Comparison of ENCODE assay signal across 8 cellular contexts in the genomic region with DNA sequence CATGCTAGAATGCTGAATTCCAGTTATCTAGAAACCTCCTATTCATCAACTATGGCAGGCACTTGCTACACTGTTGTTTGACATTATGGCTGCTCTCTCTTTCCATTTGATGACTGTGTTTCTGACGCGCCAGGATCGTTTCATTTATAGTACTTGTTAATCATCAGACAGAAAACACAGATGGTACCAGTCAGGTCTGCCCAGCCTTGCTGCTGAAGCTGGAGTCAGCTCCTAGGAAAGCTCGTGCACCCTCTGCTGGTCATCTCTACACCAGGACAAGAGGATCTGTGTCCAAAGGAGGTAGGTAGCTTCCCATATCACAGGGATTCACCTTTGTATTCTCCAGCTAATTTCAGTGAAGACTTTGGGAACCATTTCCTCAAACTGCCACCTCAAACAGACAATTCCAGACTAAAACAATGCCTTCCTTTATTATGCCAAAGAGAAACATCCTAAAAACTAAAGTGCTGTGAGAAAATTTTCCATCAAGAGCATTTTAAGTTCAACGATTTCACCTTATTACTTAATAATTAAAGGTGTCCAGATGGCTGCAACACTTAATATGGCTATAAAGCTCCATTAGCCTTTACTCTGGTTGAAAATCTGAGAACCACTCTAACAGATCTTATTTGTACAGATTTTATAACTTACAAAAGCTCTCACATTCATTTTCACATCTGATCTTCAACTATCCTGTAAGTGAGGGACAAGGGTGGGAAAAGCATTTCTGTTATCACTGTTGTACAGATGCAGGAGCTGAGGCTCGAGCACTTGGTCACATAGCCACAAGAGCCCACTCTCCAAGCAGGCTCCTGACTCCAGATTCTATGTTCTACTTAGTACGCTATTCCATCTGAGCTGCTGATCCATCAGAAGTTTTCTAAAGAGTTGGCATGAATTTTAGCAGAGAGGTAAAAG. TPM values are rescaled to one million over a fixed set of nuclear protein-coding genes. Genes with fewer than 3 reads are reported as not detected.
DNase-seq lines count a peak whose midpoint lies in the region; ATAC-seq and TF ChIP-seq lines count a peak whose summit lies in the region.

No MANE protein-coding gene starts in this region.

- H3K4me3 ChIP-seq in adipocyte (ENCODE audit: low read length) (no peak overlapping the region), heart right ventricle (no peak overlapping the region)

- WGBS in heart right ventricle, 2 donors = 31 to 34% methylated on average over 7 of the region's 7 CpGs

- H3K4me1 ChIP-seq in adipocyte (ENCODE audit: control insufficient read depth, insufficient read depth, low read length) (peaks cover 15% of the 10 kb centered on the region), heart right ventricle (peaks cover 0 to 18% (median 0%) of the 10 kb centered on the region in 9 donors)

- H3K36me3 ChIP-seq in adipocyte (ENCODE audit: control insufficient read depth, insufficient read depth, low read length, severe bottlenecking) = no peaks in the 10 kb centered on the region
- H3K36me3 ChIP-seq in heart right ventricle = no peaks in the 10 kb centered on the region

- intact Hi-C loops in heart right ventricle (cut with DNase I) = loop anchor here in 9 of 10 donors (1.0 to 10.0 kb wide), 11 partner anchors 69 to 489 kb away; a partner anchor contains a TSS

- TF ChIP-seq CTCF in GM13977 (IDR thresholded peaks at IDR 0.05; ENCODE audit: extremely low read depth, insufficient read depth, missing control alignments) (peak; percentile 79), heart right ventricle (IDR thresholded peaks at IDR 0.05) (peak; percentile 64 to 92 (median 87))

- no peaks in the 10 kb centered on the region for H3K9me3 ChIP-seq in adipocyte (ENCODE audit: control insufficient read depth, low read length)
- H3K9me3 ChIP-seq in heart right ventricle = no peaks in the 10 kb centered on the region

- in situ Hi-C loops in GM13977 (cut with MboI; ENCODE audit: low pct_unique_long_range_greater_than_20kb, low sequenced_read_pairs, unreplicated experiment) = loop anchor here (5.0 to 10.0 kb wide), 2 partner anchors 91 to 259 kb away; no protein-coding TSS in a partner anchor

- DNase-seq in GM13977 (ENCODE audit: low spot score) = peak; percentile 64
- DNase-seq in NCI-H1436 (lab: John Stamatoyannopoulos, UW) = peak; percentile 88
- peak; percentile 73 for DNase-seq in T follicular helper cell (ENCODE audit: low read depth)
- DNase-seq in adipocyte (ENCODE audit: low read depth) = peak; percentile 98
- DNase-seq in heart right ventricle = peak; percentile 65 to 86
- peak; percentile 72 for DNase-seq in putamen (ENCODE audit: low spot score)
- DNase-seq in cortex of kidney (lab: John Stamatoyannopoulos, UW) = no peak

- ATAC-seq in HG02798 (IDR thresholded peaks at IDR 0.05; ENCODE audit: poor library complexity, unreplicated experiment) (peak; percentile 95), heart right ventricle (peak; percentile 92 to 99 (median 96))

- H3K27me3 ChIP-seq in adipocyte (replicated peaks; ENCODE audit: control insufficient read depth, insufficient read depth, low read length) (no peaks in the 10 kb centered on the region), heart right ventricle (no peaks in the 10 kb centered on the region)

- no peak overlapping the region for H3K9ac ChIP-seq in adipocyte (ENCODE audit: low read length)

- peak overlapping the region in 2 of 10 donors; percentile 19 to 32 for H3K27ac ChIP-seq in heart right ventricle

RNA-seq across cellular contexts. Expression of a gene that starts 17.5 kb away (rescaled TPM):
- total RNA-seq in heart right ventricle = 10 to 100 TPM in 7 of 10 donors, 1 to 10 TPM in 3; 6.6 to 13.6 (median 11.7) TPM
- polyA plus RNA-seq in heart right ventricle = 1 to 10 TPM; 1.7 to 3.8 TPM

RNA-seq across cellular contexts. Expression of a gene that starts 17.8 kb away (rescaled TPM):
- 10 to 100 TPM in 1 of 10 donors, 1 to 10 TPM in 9; 6.3 to 10.5 (median 7.8) TPM for total RNA-seq in heart right ventricle
- 1 to 10 TPM; 2.0 to 2.3 TPM for polyA plus RNA-seq in heart right ventricle
